ENCODE assay signal across 12 cellular contexts in the genomic region with DNA sequence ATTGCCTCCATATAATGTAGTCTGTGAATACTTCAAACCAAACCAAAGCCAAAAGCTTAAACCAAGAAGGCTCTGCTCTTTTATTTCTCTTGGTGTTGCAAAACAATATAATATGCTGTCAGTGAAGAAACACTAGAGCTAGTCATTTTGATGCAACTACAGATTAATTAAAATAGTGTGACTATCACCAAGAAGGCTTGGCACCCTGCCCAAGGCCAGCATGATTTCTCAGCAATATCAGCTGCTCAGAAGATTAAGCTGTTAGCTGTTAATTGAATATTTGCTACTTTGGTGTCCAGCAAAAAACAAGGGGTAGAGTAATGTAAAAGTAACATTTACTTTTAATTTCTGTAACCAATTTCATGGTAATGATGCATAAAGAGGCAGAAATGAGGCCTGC.
DNase-seq lines count a peak whose midpoint lies in the region; TF ChIP-seq lines count a peak whose summit lies in the region.
"Had no signal": no experiment of that assay in that cellular context is flagged by ENCODE, and none has a peak within 500 bp of the region (broad histone marks: within the 10 kb centered on the region; RNA-seq: fewer than 3 reads in every experiment).

No MANE protein-coding gene starts in this region.

- TF ChIP-seq EP300 in stomach (IDR thresholded peaks at IDR 0.05) = no peak

- no peak for TF ChIP-seq POLR2A in stomach (IDR thresholded peaks at IDR 0.05)

- no peaks in the 10 kb centered on the region for H3K9me3 ChIP-seq in stomach
- H3K9me3 ChIP-seq: A549, BE2C had no signal

- DNase-seq in NCI-H748 (lab: John Stamatoyannopoulos, UW; ENCODE audit: unreplicated experiment) (peak; percentile 21), NCI-H748 treated with DMSO at 0.1 percent for 48 hours (lab: John Stamatoyannopoulos, UW) (no peak), NCI-H1105 treated with DMSO at 0.1 percent for 48 hours (lab: John Stamatoyannopoulos, UW) (peak; percentile 16), NCI-H69 (lab: John Stamatoyannopoulos, UW) (peak; percentile 69), stomach (peak; percentile 40), T-helper 1 cell (no peak), epidermal melanocyte (ENCODE audit: insufficient read length, low spot score) (no peak)
- DNase-seq: BE2C; CD4-positive, alpha-beta memory T cell had no signal

- no peak overlapping the region for H3K27ac ChIP-seq in stomach
- H3K27ac ChIP-seq: A549, C4-2B, HL-60 had no signal

- TF ChIP-seq CTCF in stomach (IDR thresholded peaks at IDR 0.05) = no peak

- intact Hi-C loops in stomach (cut with DNase I; ENCODE audit: low total_unique reads) = no loop called here

- no peak overlapping the region for H3K4me3 ChIP-seq in stomach
- H3K4me3 ChIP-seq: A549 had no signal

- no peaks in the 10 kb centered on the region for H3K36me3 ChIP-seq in stomach
- H3K36me3 ChIP-seq: BE2C had no signal

- no peaks in the 10 kb centered on the region for H3K4me1 ChIP-seq in stomach
- H3K4me1 ChIP-seq: A549, BE2C had no signal

- no peaks in the 10 kb centered on the region for H3K27me3 ChIP-seq in stomach
- H3K27me3 ChIP-seq: BE2C had no signal

Comparison
In these comparisons a context has a peak if more than half of its experiments do, and no peak if none do; other contexts are left out.
1. DNase-seq: peak in NCI-H748 (single experiment), NCI-H1105 treated with DMSO at 0.1 percent for 48 hours (single experiment), NCI-H69 (single experiment) and stomach (single experiment); none in NCI-H748 treated with DMSO at 0.1 percent for 48 hours (single experiment), T-helper 1 cell (0 of 5) and epidermal melanocyte (single experiment).